Comparison of ENCODE assay signal across 11 cellular contexts in genomic region chr9:91211919-91212318, GRCh38.
DNase-seq lines count a peak whose midpoint lies in the region; ATAC-seq and TF ChIP-seq lines count a peak whose summit lies in the region.
"Had no signal": no experiment of that assay in that cellular context is flagged by ENCODE, and none has a peak within 500 bp of the region (broad histone marks: within the 10 kb centered on the region; RNA-seq: fewer than 3 reads in every experiment).

No MANE protein-coding gene starts in this region.

- H3K27ac Mint-ChIP-seq in CD4-positive, alpha-beta memory T cell, result peak overlapping the region; percentile 44 to 95 (median 74)
- H3K27ac Mint-ChIP-seq in naive thymus-derived CD8-positive, alpha-beta T cell, result peak overlapping the region in 6 of 10 donors; percentile 32 to 85 (median 72)
- H3K27ac Mint-ChIP-seq: H9 had no signal

- H3K9me3 ChIP-seq in CD4-positive, alpha-beta memory T cell (ENCODE audit: control insufficient read depth in 1 of 2, low read length in 2 of 2), result no peaks in the 10 kb centered on the region
- H3K9me3 ChIP-seq in ascending aorta, result no peaks in the 10 kb centered on the region
- H3K9me3 ChIP-seq in heart left ventricle, result no peaks in the 10 kb centered on the region

- no peak for TF ChIP-seq POLR2A in heart left ventricle (IDR thresholded peaks at IDR 0.05)

- peaks cover 32% of the 10 kb centered on the region for H3K4me1 ChIP-seq in CD4-positive, alpha-beta memory T cell (ENCODE audit: insufficient read depth, low read length)
- H3K4me1 ChIP-seq in ascending aorta (peaks cover 0 to 10% of the 10 kb centered on the region in 2 donors), heart left ventricle (peaks cover 3 to 25% (median 15%) of the 10 kb centered on the region in 12 donors)

- peak overlapping the region; percentile 13 for H3K27ac ChIP-seq in CD4-positive, alpha-beta memory T cell (ENCODE audit: low read depth, low read length)
- H3K27ac ChIP-seq in ascending aorta, result peak overlapping the region; percentile 20 to 40
- H3K27ac ChIP-seq in heart left ventricle, result no peak overlapping the region

- peak in 3 of 5 donors; percentile 6 to 16 (median 7) for DNase-seq in CD4-positive, alpha-beta memory T cell
- DNase-seq in NCI-H2029 (lab: John Stamatoyannopoulos, UW) (peak; percentile 29), ascending aorta (ENCODE audit: low spot score in 2 of 2) (no peak), DMS79 (lab: John Stamatoyannopoulos, UW) (no peak), heart left ventricle (no peak)
- no peak for DNase-seq in naive thymus-derived CD8-positive, alpha-beta T cell
- DNase-seq in effector CD4-positive, alpha-beta T cell, result no peak
- DNase-seq: H9, hypothalamus had no signal

- CTCF ChIA-PET in CD4-positive, alpha-beta memory T cell (lab: Charles Lee; ENCODE audit: partially characterized antibody), result no interaction called here

- H3K4me3 Mint-ChIP-seq in CD4-positive, alpha-beta memory T cell, result peak overlapping the region; percentile 53 to 88 (median 80)
- peak overlapping the region in 4 of 10 donors; percentile 12 to 66 (median 52) for H3K4me3 Mint-ChIP-seq in naive thymus-derived CD8-positive, alpha-beta T cell
- H3K4me3 Mint-ChIP-seq: H9 had no signal

- no peak for ATAC-seq in naive thymus-derived CD8-positive, alpha-beta T cell
- ATAC-seq in GM21381 (IDR thresholded peaks at IDR 0.05; ENCODE audit: unreplicated experiment) (no peak), heart left ventricle (no peak)
- ATAC-seq: Panc1 had no signal

- 88 to 98% (median 94%) methylated on average over 5 of the region's 5 CpGs for WGBS in heart left ventricle, 4 donors

- H3K27me3 Mint-ChIP-seq in CD4-positive, alpha-beta memory T cell, result no peaks in the 10 kb centered on the region
- H3K27me3 Mint-ChIP-seq in naive thymus-derived CD8-positive, alpha-beta T cell, result no peaks in the 10 kb centered on the region

- no peaks in the 10 kb centered on the region for H3K27me3 ChIP-seq in CD4-positive, alpha-beta memory T cell (ENCODE audit: insufficient read depth, low read length)
- H3K27me3 ChIP-seq in ascending aorta, result no peaks in the 10 kb centered on the region
- no peaks in the 10 kb centered on the region for H3K27me3 ChIP-seq in heart left ventricle

- H3K9me3 Mint-ChIP-seq in CD4-positive, alpha-beta memory T cell, result peaks cover 0 to 3% (median 0%) of the 10 kb centered on the region in 8 donors
- H3K9me3 Mint-ChIP-seq in naive thymus-derived CD8-positive, alpha-beta T cell, result no peaks in the 10 kb centered on the region
- H3K9me3 Mint-ChIP-seq: H9 had no signal

- peaks cover 3 to 11% of the 10 kb centered on the region in 2 donors for H3K36me3 Mint-ChIP-seq in CD4-positive, alpha-beta memory T cell
- peaks cover 0 to 4% (median 4%) of the 10 kb centered on the region in 3 donors for H3K36me3 Mint-ChIP-seq in naive thymus-derived CD8-positive, alpha-beta T cell

- H3K4me3 ChIP-seq in CD4-positive, alpha-beta memory T cell (ENCODE audit: low read length in 2 of 2), result peak overlapping the region in 1 of 2 donors; percentile 18
- H3K4me3 ChIP-seq in ascending aorta (no peak overlapping the region), heart left ventricle (no peak overlapping the region)

- H3K36me3 ChIP-seq in CD4-positive, alpha-beta memory T cell (ENCODE audit: insufficient read depth, low read length), result no peaks in the 10 kb centered on the region
- H3K36me3 ChIP-seq in ascending aorta, result no peaks in the 10 kb centered on the region
- peaks cover 0 to 29% (median 5%) of the 10 kb centered on the region in 9 donors for H3K36me3 ChIP-seq in heart left ventricle

- no peak for TF ChIP-seq CTCF in ascending aorta (IDR thresholded peaks at IDR 0.05)
- no peak for TF ChIP-seq CTCF in heart left ventricle (IDR thresholded peaks at IDR 0.05)

- H3K4me1 Mint-ChIP-seq in CD4-positive, alpha-beta memory T cell, result peaks cover 17 to 42% (median 33%) of the 10 kb centered on the region in 4 donors
- peaks cover 16 to 38% (median 31%) of the 10 kb centered on the region in 4 donors for H3K4me1 Mint-ChIP-seq in naive thymus-derived CD8-positive, alpha-beta T cell

- intact Hi-C loops in CD4-positive, alpha-beta memory T cell (cut with micrococcal nuclease), result no loop called here
- intact Hi-C loops in ascending aorta (cut with DNase I) (no loop called here), heart left ventricle (cut with DNase I) (no loop called here)

- POLR2A ChIA-PET in CD4-positive, alpha-beta memory T cell (lab: Charles Lee; ENCODE audit: partially characterized antibody), result no interaction called here
- POLR2A ChIA-PET in naive thymus-derived CD8-positive, alpha-beta T cell (lab: Charles Lee), result no interaction called here

Comparison
In these comparisons a context has a peak if more than half of its experiments do, and no peak if none do; other contexts are left out.
1. DNase-seq: peak in CD4-positive, alpha-beta memory T cell (3 of 5) and NCI-H2029 (single experiment); none in ascending aorta (0 of 2), naive thymus-derived CD8-positive, alpha-beta T cell (0 of 10), DMS79 (single experiment), effector CD4-positive, alpha-beta T cell (single experiment) and heart left ventricle (0 of 5).
2. H3K27ac ChIP-seq: peak in CD4-positive, alpha-beta memory T cell (single experiment) and ascending aorta (2 of 2); none in heart left ventricle (0 of 12).